ENCODE assay signal across 9 cellular contexts in the genomic region with DNA sequence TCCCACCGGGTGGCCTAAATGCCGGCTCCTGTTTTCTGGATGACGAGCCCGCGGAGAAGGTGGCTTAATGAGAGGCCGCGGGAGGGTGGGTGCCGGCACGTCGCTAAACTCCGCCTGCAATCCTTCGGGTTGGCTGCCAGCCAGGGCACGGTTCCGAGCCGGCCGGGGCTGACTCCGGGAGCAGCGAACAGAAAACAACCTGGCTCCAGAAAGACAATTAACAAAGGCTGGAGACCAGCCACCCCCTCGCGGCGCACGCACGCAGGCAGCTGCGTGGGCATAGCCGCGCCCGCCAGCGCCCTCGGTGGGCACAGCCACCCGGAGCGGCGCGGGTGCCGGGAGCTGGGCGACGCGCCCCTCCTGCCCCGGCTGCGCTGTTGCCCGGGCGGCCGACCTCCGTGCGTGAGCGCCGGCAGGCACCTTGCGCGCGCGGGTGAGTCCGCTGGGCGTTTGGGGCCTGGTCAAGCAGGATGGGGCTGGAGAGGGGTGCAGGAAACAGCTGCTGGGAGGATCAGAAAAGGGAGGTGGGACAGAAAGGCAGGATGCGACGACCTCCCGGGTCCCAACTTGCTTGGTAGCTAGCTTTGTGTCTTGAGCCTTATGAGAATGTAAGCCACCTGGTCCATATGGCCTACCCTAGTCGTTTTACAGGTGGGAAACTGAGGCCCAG. TPM values are rescaled to one million over a fixed set of nuclear protein-coding genes. Genes with fewer than 3 reads are reported as not detected.
A peak's percentile ranks its signal among the peaks of the same experiment; 100 is the strongest.
DNase-seq lines count a peak whose midpoint lies in the region; ATAC-seq and TF ChIP-seq lines count a peak whose summit lies in the region.
"Had no signal": no experiment of that assay in that cellular context is flagged by ENCODE, and none has a peak within 500 bp of the region (broad histone marks: within the 10 kb centered on the region; RNA-seq: fewer than 3 reads in every experiment).

A gene with protein sequence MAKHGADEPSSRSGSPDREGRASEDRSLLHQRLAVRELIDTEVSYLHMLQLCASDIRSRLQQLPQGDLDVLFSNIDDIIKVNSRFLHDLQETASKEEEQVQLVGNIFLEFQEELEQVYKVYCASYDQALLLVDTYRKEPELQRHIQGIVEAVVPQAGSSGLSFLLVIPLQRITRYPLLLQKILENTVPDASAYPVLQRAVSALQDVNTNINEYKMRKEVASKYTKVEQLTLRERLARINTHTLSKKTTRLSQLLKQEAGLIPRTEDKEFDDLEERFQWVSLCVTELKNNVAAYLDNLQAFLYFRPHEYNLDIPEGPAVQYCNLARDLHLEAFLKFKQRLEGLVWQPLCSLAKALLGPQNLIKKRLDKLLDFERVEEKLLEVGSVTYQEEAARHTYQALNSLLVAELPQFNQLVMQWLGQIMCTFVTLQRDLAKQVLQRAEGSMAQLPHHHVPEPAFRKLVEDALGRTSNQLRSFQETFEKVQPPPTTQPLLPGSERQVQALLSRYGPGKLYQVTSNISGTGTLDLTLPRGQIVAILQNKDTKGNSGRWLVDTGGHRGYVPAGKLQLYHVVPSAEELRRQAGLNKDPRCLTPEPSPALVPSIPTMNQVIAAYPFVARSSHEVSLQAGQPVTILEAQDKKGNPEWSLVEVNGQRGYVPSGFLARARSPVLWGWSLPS (plus strand): TSS at position 307 of the 670 bp plus-strand sequence. CDS start 16,272 bp downstream, outside the sequence.

- CTCF ChIA-PET in Calu3 (lab: Charles Lee) = interaction anchor here (0.8 to 1.3 kb wide), 4 partner anchors 16 to 135 kb away, joined by 3 read pairs; no protein-coding TSS in a partner anchor
- CTCF ChIA-PET in activated CD4-positive, alpha-beta T cell treated with anti-CD3 and anti-CD28 coated beads for 36 hours (lab: Charles Lee) = interaction anchor here (0.7 to 1.5 kb wide), 3 partner anchors 10 to 57 kb away, joined by 3 to 5 read pairs (median 3); a partner anchor contains a TSS

- peaks cover 15% of the 10 kb centered on the region for H3K36me3 Mint-ChIP-seq in Calu3 (ENCODE audit: insufficient read depth, unreplicated experiment)
- H3K36me3 Mint-ChIP-seq in activated CD4-positive, alpha-beta T cell treated with anti-CD3 and anti-CD28 coated beads for 36 hours (ENCODE audit: low read depth) = peaks cover 5% of the 10 kb centered on the region
- no peaks in the 10 kb centered on the region for H3K36me3 Mint-ChIP-seq in dendritic cell treated with granulocyte-macrophage colony-stimulating factor and Interleukin-4, amounts not matched to agents 40 ng/mL and 50 ng/mL, for 4 days (ENCODE audit: low read depth)

- H3K4me3 ChIP-seq in left lung = peak within 1 kb of the TSS; percentile 38 to 40

- ATAC-seq in activated CD4-positive, alpha-beta T cell treated with anti-CD3 and anti-CD28 coated beads for 36 hours = peak; percentile 76
- ATAC-seq in left lung = peak; percentile 80
- ATAC-seq in HG02571 (IDR thresholded peaks at IDR 0.05; ENCODE audit: unreplicated experiment) = no peak
- no peak for ATAC-seq in HG03097 (IDR thresholded peaks at IDR 0.05; ENCODE audit: low FRiP score, unreplicated experiment)

- POLR2A ChIA-PET in activated CD4-positive, alpha-beta T cell treated with anti-CD3 and anti-CD28 coated beads for 36 hours (lab: Charles Lee) = no interaction called here

- H3K27ac ChIP-seq in left lung = peak within 1 kb of the TSS; percentile 68 to 80
- H3K27ac ChIP-seq: KMS-11 had no signal

- H3K4me3 Mint-ChIP-seq in Calu3 (ENCODE audit: low read depth, unreplicated experiment) = peak within 1 kb of the TSS; percentile 75
- peak within 1 kb of the TSS; percentile 66 for H3K4me3 Mint-ChIP-seq in activated CD4-positive, alpha-beta T cell treated with anti-CD3 and anti-CD28 coated beads for 36 hours
- H3K4me3 Mint-ChIP-seq in dendritic cell treated with granulocyte-macrophage colony-stimulating factor and Interleukin-4, amounts not matched to agents 40 ng/mL and 50 ng/mL, for 4 days = peak within 1 kb of the TSS; percentile 69

- peak within 1 kb of the TSS; percentile 67 for H3K27ac Mint-ChIP-seq in Calu3 (ENCODE audit: unreplicated experiment)
- peak within 1 kb of the TSS; percentile 55 for H3K27ac Mint-ChIP-seq in activated CD4-positive, alpha-beta T cell treated with anti-CD3 and anti-CD28 coated beads for 36 hours
- H3K27ac Mint-ChIP-seq in dendritic cell treated with granulocyte-macrophage colony-stimulating factor and Interleukin-4, amounts not matched to agents 40 ng/mL and 50 ng/mL, for 4 days = no peak within 1 kb of the TSS

- DNase-seq in Calu3 (peak; percentile 90), NCI-H1092 treated with DMSO at 0.1 percent for 48 hours (lab: John Stamatoyannopoulos, UW) (peak; percentile 71), left lung (peak; percentile 78 to 90)
- peak; percentile 73 for DNase-seq in activated CD4-positive, alpha-beta T cell treated with anti-CD3 and anti-CD28 coated beads for 36 hours
- peak; percentile 26 to 43 for DNase-seq in stimulated activated CD4-positive, alpha-beta T cell treated with anti-CD3 and anti-CD28 coated beads, Interleukin-15, amount 100 ng/mL, for 48 hours (ENCODE audit: low read depth in 2 of 2)

- no peaks in the 10 kb centered on the region for H3K9me3 ChIP-seq in left lung

- intact Hi-C loops in Calu3 (cut with micrococcal nuclease; ENCODE audit: unreplicated experiment) (no loop called here), left lung (cut with DNase I) (no loop called here)
- intact Hi-C loops in activated CD4-positive, alpha-beta T cell treated with anti-CD3 and anti-CD28 coated beads for 36 hours (cut with DNase I, micrococcal nuclease) = loop anchor here in 1 of 2 experiments (5.0 kb wide), 1 partner anchor 151 kb away; a partner anchor contains a TSS
- intact Hi-C loops in dendritic cell treated with granulocyte-macrophage colony-stimulating factor and Interleukin-4, amounts not matched to agents 40 ng/mL and 50 ng/mL, for 4 days (cut with micrococcal nuclease) = no loop called here

- no TSS peak for BruUV-seq in Calu3 (replicated peaks; lab: Mats Ljungman, UMichigan)

- H3K9me3 Mint-ChIP-seq in Calu3 (ENCODE audit: low read depth, unreplicated experiment) = no peaks in the 10 kb centered on the region
- H3K9me3 Mint-ChIP-seq in activated CD4-positive, alpha-beta T cell treated with anti-CD3 and anti-CD28 coated beads for 36 hours (ENCODE audit: low read depth) = no peaks in the 10 kb centered on the region
- H3K9me3 Mint-ChIP-seq in dendritic cell treated with granulocyte-macrophage colony-stimulating factor and Interleukin-4, amounts not matched to agents 40 ng/mL and 50 ng/mL, for 4 days = no peaks in the 10 kb centered on the region

- no peaks in the 10 kb centered on the region for H3K36me3 ChIP-seq in left lung

- H3K27me3 Mint-ChIP-seq in Calu3 (ENCODE audit: unreplicated experiment) = no peaks in the 10 kb centered on the region
- peaks cover 4% of the 10 kb centered on the region for H3K27me3 Mint-ChIP-seq in activated CD4-positive, alpha-beta T cell treated with anti-CD3 and anti-CD28 coated beads for 36 hours
- peaks cover 30% of the 10 kb centered on the region for H3K27me3 Mint-ChIP-seq in dendritic cell treated with granulocyte-macrophage colony-stimulating factor and Interleukin-4, amounts not matched to agents 40 ng/mL and 50 ng/mL, for 4 days

- H3K4me1 Mint-ChIP-seq in Calu3 (ENCODE audit: low read depth, unreplicated experiment) = peaks cover 24% of the 10 kb centered on the region
- H3K4me1 Mint-ChIP-seq in activated CD4-positive, alpha-beta T cell treated with anti-CD3 and anti-CD28 coated beads for 36 hours = peaks cover 19% of the 10 kb centered on the region
- peaks cover 8% of the 10 kb centered on the region for H3K4me1 Mint-ChIP-seq in dendritic cell treated with granulocyte-macrophage colony-stimulating factor and Interleukin-4, amounts not matched to agents 40 ng/mL and 50 ng/mL, for 4 days (ENCODE audit: low read depth)

- TF ChIP-seq CTCF in Calu3 (IDR thresholded peaks at IDR 0.05; ENCODE audit: unreplicated experiment) (no peak), left lung (IDR thresholded peaks at IDR 0.05) (no peak)

- peaks cover 13 to 14% of the 10 kb centered on the region in 2 donors for H3K4me1 ChIP-seq in left lung

- peaks cover 0 to 19% of the 10 kb centered on the region in 2 donors for H3K27me3 ChIP-seq in left lung

RNA-seq across cellular contexts. Expression of the gene that starts here (rescaled TPM):
- 13.0 and 16.1 TPM in 2 replicates for total RNA-seq in Calu3 (2022)
- 1 to 10 TPM; 1.7 to 2.1 TPM for total RNA-seq in activated CD4-positive, alpha-beta T cell treated with anti-CD3 and anti-CD28 coated beads for 36 hours
- total RNA-seq in left lung = 1 to 10 TPM; 4.2 to 7.3 TPM

Comparison
In these comparisons a context has a peak if more than half of its experiments do, and no peak if none do; other contexts are left out.
1. DNase-seq: peak in every context shown above with its lines; median percentile 90 in Calu3; 84 in left lung; 73 in activated CD4-positive, alpha-beta T cell treated with anti-CD3 and anti-CD28 coated beads for 36 hours; 71 in NCI-H1092 treated with DMSO at 0.1 percent for 48 hours; 34 in stimulated activated CD4-positive, alpha-beta T cell treated with anti-CD3 and anti-CD28 coated beads, Interleukin-15, amount 100 ng/mL, for 48 hours.
2. ATAC-seq: peak in activated CD4-positive, alpha-beta T cell treated with anti-CD3 and anti-CD28 coated beads for 36 hours (single experiment) and left lung (single experiment); none in HG02571 (single experiment) and HG03097 (single experiment).
3. Peak in every context shown above with its lines, with median percentiles within 50 percentile points of each other: H3K4me3 Mint-ChIP-seq.